Comparison of ENCODE assay signal across 2 cellular contexts in genomic region chr20:58673119-58673518, GRCh38.
TF ChIP-seq lines count a peak whose summit lies in the region.

No MANE protein-coding gene starts in this region.

TF ChIP-seq in HepG2, 621 proteins besides CTCF, POLR2A, EP300 and RAD21 (continued from another document):
- TF ChIP-seq ARHGAP35 (CRISPR knock-in tag; IDR thresholded peaks at IDR 0.05; ENCODE audit: borderline replicate concordance), result no peak
- TF ChIP-seq CEBPB (IDR thresholded peaks at IDR 0.05; ENCODE audit: borderline replicate concordance, low read depth, low read length), result no peak
- 0 out of 2 replicates have a peak, but pooled peaks have one; percentile 32 for TF ChIP-seq POLR2AphosphoS2 (IDR thresholded peaks at IDR 0.05; ENCODE audit: low read depth, low read length)

TF ChIP-seq in WTC11, 78 proteins besides CTCF, POLR2A, EP300 and RAD21 (continued from another document):
- TF ChIP-seq ELF4 (CRISPR knock-in tag; IDR thresholded peaks at IDR 0.05; ENCODE audit: low read depth) (no peak), AFF4 (CRISPR knock-in tag; IDR thresholded peaks at IDR 0.05; ENCODE audit: borderline replicate concordance) (no peak), ATF2 (CRISPR knock-in tag; IDR thresholded peaks at IDR 0.05; ENCODE audit: borderline replicate concordance, low read depth) (no peak), MXD4 (CRISPR knock-in tag; IDR thresholded peaks at IDR 0.05; ENCODE audit: borderline replicate concordance) (no peak), ZNF219 (CRISPR knock-in tag; IDR thresholded peaks at IDR 0.05; ENCODE audit: borderline replicate concordance) (no peak), ZMAT4 (CRISPR knock-in tag; IDR thresholded peaks at IDR 0.05) (no peak), NFATC4 (CRISPR knock-in tag; IDR thresholded peaks at IDR 0.05) (no peak), ARID4B (CRISPR knock-in tag; IDR thresholded peaks at IDR 0.05; ENCODE audit: borderline replicate concordance) (no peak)
- TF ChIP-seq, protein P1, sequence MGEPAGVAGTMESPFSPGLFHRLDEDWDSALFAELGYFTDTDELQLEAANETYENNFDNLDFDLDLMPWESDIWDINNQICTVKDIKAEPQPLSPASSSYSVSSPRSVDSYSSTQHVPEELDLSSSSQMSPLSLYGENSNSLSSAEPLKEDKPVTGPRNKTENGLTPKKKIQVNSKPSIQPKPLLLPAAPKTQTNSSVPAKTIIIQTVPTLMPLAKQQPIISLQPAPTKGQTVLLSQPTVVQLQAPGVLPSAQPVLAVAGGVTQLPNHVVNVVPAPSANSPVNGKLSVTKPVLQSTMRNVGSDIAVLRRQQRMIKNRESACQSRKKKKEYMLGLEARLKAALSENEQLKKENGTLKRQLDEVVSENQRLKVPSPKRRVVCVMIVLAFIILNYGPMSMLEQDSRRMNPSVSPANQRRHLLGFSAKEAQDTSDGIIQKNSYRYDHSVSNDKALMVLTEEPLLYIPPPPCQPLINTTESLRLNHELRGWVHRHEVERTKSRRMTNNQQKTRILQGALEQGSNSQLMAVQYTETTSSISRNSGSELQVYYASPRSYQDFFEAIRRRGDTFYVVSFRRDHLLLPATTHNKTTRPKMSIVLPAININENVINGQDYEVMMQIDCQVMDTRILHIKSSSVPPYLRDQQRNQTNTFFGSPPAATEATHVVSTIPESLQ (CRISPR knock-in tag; IDR thresholded peaks at IDR 0.05), result no peak
